Comparison of ENCODE assay signal across 11 cellular contexts in the genomic region with DNA sequence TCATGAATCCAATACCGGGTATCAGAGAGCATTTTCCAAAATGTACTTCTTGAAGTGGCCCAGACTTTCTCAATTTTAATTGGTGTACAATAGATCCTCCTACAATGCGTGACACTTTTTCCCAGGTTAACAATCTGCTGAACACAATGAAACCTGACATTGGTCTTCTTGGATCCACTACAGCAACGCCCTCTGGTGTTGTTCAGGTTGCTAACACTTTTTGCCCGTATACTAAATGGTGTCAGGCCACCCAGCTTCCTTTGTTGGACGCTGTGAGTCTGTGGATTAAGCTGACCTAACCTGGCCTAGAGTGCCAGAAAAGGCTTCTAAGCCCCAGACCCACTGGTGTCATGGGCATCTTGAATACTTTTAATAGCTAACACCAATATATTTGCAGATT.
DNase-seq lines count a peak whose midpoint lies in the region; ATAC-seq and TF ChIP-seq lines count a peak whose summit lies in the region.
"Had no signal": no experiment of that assay in that cellular context is flagged by ENCODE, and none has a peak within 500 bp of the region (broad histone marks: within the 10 kb centered on the region; RNA-seq: fewer than 3 reads in every experiment).

No MANE protein-coding gene starts in this region.

- H3K27ac ChIP-seq in PC-3 (ENCODE audit: low read length) (no peak overlapping the region), hepatocyte (no peak overlapping the region)
- H3K27ac ChIP-seq: SK-N-MC had no signal

- H3K9me3 ChIP-seq in PC-3 (ENCODE audit: low read length) (no peaks in the 10 kb centered on the region), hepatocyte (ENCODE audit: low read depth) (no peaks in the 10 kb centered on the region)

- POLR2A ChIA-PET in PC-3 (lab: Charles Lee; ENCODE audit: unreplicated experiment): no interaction called here

- H3K27me3 ChIP-seq in PC-3 (ENCODE audit: low read length) (no peaks in the 10 kb centered on the region), hepatocyte (no peaks in the 10 kb centered on the region)

- no peaks in the 10 kb centered on the region for H3K4me1 Mint-ChIP-seq in stimulated activated naive B cell treated with anti-CD40 and anti-IgM and Interleukin-4, amounts not matched to agents 10 μg/mL and 1 μg/mL and 100 μg/mL, for 72 hours

- no peak overlapping the region for H2AFZ ChIP-seq in PC-3 (ENCODE audit: low read length)
- H2AFZ ChIP-seq in hepatocyte: no peak overlapping the region

- H4K20me1 ChIP-seq in PC-3 (ENCODE audit: low read length): no peaks in the 10 kb centered on the region
- no peaks in the 10 kb centered on the region for H4K20me1 ChIP-seq in hepatocyte (ENCODE audit: insufficient read depth, poor library complexity, severe bottlenecking)

- H3K4me3 ChIP-seq in PC-3 (ENCODE audit: low read length) (no peak overlapping the region), hepatocyte (no peak overlapping the region)
- H3K4me3 ChIP-seq: SK-N-MC had no signal

- H3K36me3 ChIP-seq in PC-3 (ENCODE audit: low read depth, low read length): no peaks in the 10 kb centered on the region
- no peaks in the 10 kb centered on the region for H3K36me3 ChIP-seq in hepatocyte (replicated peaks; ENCODE audit: insufficient read depth, low read depth)

- TF ChIP-seq CTCF in PC-3 (conservative IDR thresholded peaks at IDR 0.05; ENCODE audit: low read depth, low read length) (peak; percentile 50), hepatocyte (IDR thresholded peaks at IDR 0.05; ENCODE audit: poor library complexity) (peak; percentile 15)

- 52% methylated on average over 5 of the region's 5 CpGs for WGBS in hepatocyte (ENCODE audit: low lambda C conversion rate, missing lambda C conversion rate)

- H3K9me2 ChIP-seq in PC-3 (replicated peaks; ENCODE audit: low read length) (no peaks in the 10 kb centered on the region), hepatocyte (replicated peaks; ENCODE audit: insufficient read depth) (no peaks in the 10 kb centered on the region)

- H3K4me1 ChIP-seq in PC-3 (ENCODE audit: insufficient read depth, low read length): peaks cover 3% of the 10 kb centered on the region
- H3K4me1 ChIP-seq in hepatocyte (ENCODE audit: insufficient read depth): no peaks in the 10 kb centered on the region

- no peak overlapping the region for H3K9ac ChIP-seq in PC-3 (ENCODE audit: low read length)

- H3K4me3 Mint-ChIP-seq in stimulated activated naive B cell treated with anti-CD40 and anti-IgM and Interleukin-4, amounts not matched to agents 10 μg/mL and 1 μg/mL and 100 μg/mL, for 72 hours: no peak overlapping the region

- H3K9me3 Mint-ChIP-seq in stimulated activated naive B cell treated with anti-CD40 and anti-IgM and Interleukin-4, amounts not matched to agents 10 μg/mL and 1 μg/mL and 100 μg/mL, for 72 hours: peaks cover 5 to 7% of the 10 kb centered on the region in 2 donors

- peak; percentile 32 for DNase-seq in Daoy (ENCODE audit: low read depth)
- no peak for DNase-seq in PC-3
- peak; percentile 14 for DNase-seq in hepatocyte (ENCODE audit: low spot score)
- DNase-seq in NCI-H510A (lab: John Stamatoyannopoulos, UW): no peak
- no peak for DNase-seq in stimulated activated naive CD8-positive, alpha-beta T cell treated with anti-CD3 and anti-CD28 coated beads, Interleukin-15, Interleukin-2, amounts not matched to agents 100 U/mL and 50 U/mL, for 24 hours
- DNase-seq in stimulated activated naive B cell treated with anti-CD40 and anti-IgM and Interleukin-4, amounts not matched to agents 10 μg/mL and 1 μg/mL and 100 μg/mL, for 72 hours: no peak
- DNase-seq in COLO829 (ENCODE audit: low spot score): no peak
- DNase-seq: activated naive CD4-positive, alpha-beta T cell treated with anti-CD3 and anti-CD28 coated beads, Interleukin-2, amount 50 U/mL, for 16 hours; foreskin fibroblast had no signal

- H3K4me2 ChIP-seq in PC-3 (ENCODE audit: low read length) (no peak overlapping the region), hepatocyte (no peak overlapping the region)

- BruUV-seq in PC-3 (replicated peaks; lab: Mats Ljungman, UMichigan): no TSS peak

- ATAC-seq in GM21619 (IDR thresholded peaks at IDR 0.05; ENCODE audit: unreplicated experiment): peak; percentile 71
- ATAC-seq in PC-3: no peak
- ATAC-seq in stimulated activated naive CD8-positive, alpha-beta T cell treated with anti-CD3 and anti-CD28 coated beads, Interleukin-15, Interleukin-2, amounts not matched to agents 100 U/mL and 50 U/mL, for 24 hours: no peak
- ATAC-seq in stimulated activated naive B cell treated with anti-CD40 and anti-IgM and Interleukin-4, amounts not matched to agents 10 μg/mL and 1 μg/mL and 100 μg/mL, for 72 hours (replicated peaks): no peak

- H3K79me2 ChIP-seq in PC-3 (ENCODE audit: low read length): no peaks in the 10 kb centered on the region
- H3K79me2 ChIP-seq in hepatocyte: no peaks in the 10 kb centered on the region

- H3K27ac Mint-ChIP-seq in stimulated activated naive B cell treated with anti-CD40 and anti-IgM and Interleukin-4, amounts not matched to agents 10 μg/mL and 1 μg/mL and 100 μg/mL, for 72 hours: no peak overlapping the region

- CTCF ChIA-PET in PC-3 (lab: Charles Lee): no interaction called here

- intact Hi-C loops in PC-3 (cut with micrococcal nuclease): no loop called here

- no peaks in the 10 kb centered on the region for H3F3A ChIP-seq in PC-3 (ENCODE audit: low read length, unreplicated experiment)

- peaks cover 13 to 17% of the 10 kb centered on the region in 2 donors for H3K27me3 Mint-ChIP-seq in stimulated activated naive B cell treated with anti-CD40 and anti-IgM and Interleukin-4, amounts not matched to agents 10 μg/mL and 1 μg/mL and 100 μg/mL, for 72 hours

- no peaks in the 10 kb centered on the region for H3K36me3 Mint-ChIP-seq in stimulated activated naive B cell treated with anti-CD40 and anti-IgM and Interleukin-4, amounts not matched to agents 10 μg/mL and 1 μg/mL and 100 μg/mL, for 72 hours

Comparison
In these comparisons a context has a peak if more than half of its experiments do, and no peak if none do; other contexts are left out.
1. DNase-seq: peak in Daoy (single experiment) and hepatocyte (single experiment); none in PC-3 (single experiment), NCI-H510A (single experiment), stimulated activated naive CD8-positive, alpha-beta T cell treated with anti-CD3 and anti-CD28 coated beads, Interleukin-15, Interleukin-2, amounts not matched to agents 100 U/mL and 50 U/mL, for 24 hours (single experiment), stimulated activated naive B cell treated with anti-CD40 and anti-IgM and Interleukin-4, amounts not matched to agents 10 μg/mL and 1 μg/mL and 100 μg/mL, for 72 hours (single experiment) and COLO829 (single experiment).